1 cellular context compared by ENCODE assay signal in the genomic region with DNA sequence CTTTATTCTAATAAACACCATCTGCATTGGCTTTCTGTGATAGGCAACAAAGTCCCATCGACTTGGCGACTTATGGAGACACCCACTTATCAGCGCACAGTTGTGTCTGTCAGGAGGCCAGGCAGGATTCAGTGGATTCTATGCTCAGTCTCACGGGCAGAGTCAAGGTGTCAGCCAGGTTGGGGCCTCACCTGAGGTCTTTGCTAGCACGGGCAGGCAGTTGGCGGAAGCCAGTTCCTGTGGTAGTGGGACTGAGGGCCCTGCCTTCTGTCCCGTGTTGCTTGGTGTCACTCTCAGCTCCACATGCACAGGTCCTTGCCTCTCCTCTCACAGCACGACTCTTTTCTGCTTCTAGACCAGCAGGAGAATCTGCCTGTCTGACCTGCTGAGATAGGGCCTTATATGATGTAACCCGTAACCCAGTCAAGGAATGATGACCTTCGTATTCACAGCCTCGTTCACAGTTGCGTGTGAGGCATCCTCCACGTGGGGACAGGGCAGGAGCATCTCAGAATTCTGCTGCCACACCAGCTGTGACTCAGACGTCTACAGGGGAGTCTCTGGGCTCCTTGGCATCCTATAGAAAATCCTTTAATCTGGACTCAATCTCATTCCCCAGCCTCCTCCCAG.
TF ChIP-seq lines count a peak whose summit lies in the region.

No MANE protein-coding gene starts in this region.

TF ChIP-seq in K562, 482 proteins besides CTCF, POLR2A, EP300 and RAD21 (continued from another document and continues in another):
- no peak for TF ChIP-seq ZNF280A (IDR thresholded peaks at IDR 0.05; ENCODE audit: low read depth, partially characterized antibody)
- TF ChIP-seq ZNF324 (CRISPR knock-in tag; IDR thresholded peaks at IDR 0.05) = no peak
- TF ChIP-seq DDX20 (tag; IDR thresholded peaks at IDR 0.05; ENCODE audit: low read depth) = no peak
- no peak for TF ChIP-seq ZNF197 (CRISPR knock-in tag; IDR thresholded peaks at IDR 0.05; ENCODE audit: low read depth)
- TF ChIP-seq CXXC5 (CRISPR knock-in tag; IDR thresholded peaks at IDR 0.05) = peak; percentile 51
- TF ChIP-seq ZNF347 (CRISPR knock-in tag; IDR thresholded peaks at IDR 0.05; ENCODE audit: low read depth) = no peak
- TF ChIP-seq MEIS2 (IDR thresholded peaks at IDR 0.05; ENCODE audit: partially characterized antibody) = peak; percentile 13
- TF ChIP-seq NFIC (IDR thresholded peaks at IDR 0.05) = peak; percentile 21; the same call in 1 of the 2 replicates
- no peak for TF ChIP-seq TEAD2 (tag; IDR thresholded peaks at IDR 0.05)
- no peak for TF ChIP-seq FOXJ3 (CRISPR knock-in tag; IDR thresholded peaks at IDR 0.05)
- TF ChIP-seq MTA2 (IDR thresholded peaks at IDR 0.05; ENCODE audit: low read depth) = no peak
- TF ChIP-seq DACH1 (IDR thresholded peaks at IDR 0.05; ENCODE audit: partially characterized antibody) = no peak
- peak in 1 of 2 experiments; percentile 72; a peak in 1 of 4 replicates for TF ChIP-seq RCOR1 (IDR thresholded peaks at IDR 0.05; ENCODE audit: borderline replicate concordance in 1 of 2, low read depth in 2 of 2, low read length in 2 of 2)
- TF ChIP-seq, protein P1, sequence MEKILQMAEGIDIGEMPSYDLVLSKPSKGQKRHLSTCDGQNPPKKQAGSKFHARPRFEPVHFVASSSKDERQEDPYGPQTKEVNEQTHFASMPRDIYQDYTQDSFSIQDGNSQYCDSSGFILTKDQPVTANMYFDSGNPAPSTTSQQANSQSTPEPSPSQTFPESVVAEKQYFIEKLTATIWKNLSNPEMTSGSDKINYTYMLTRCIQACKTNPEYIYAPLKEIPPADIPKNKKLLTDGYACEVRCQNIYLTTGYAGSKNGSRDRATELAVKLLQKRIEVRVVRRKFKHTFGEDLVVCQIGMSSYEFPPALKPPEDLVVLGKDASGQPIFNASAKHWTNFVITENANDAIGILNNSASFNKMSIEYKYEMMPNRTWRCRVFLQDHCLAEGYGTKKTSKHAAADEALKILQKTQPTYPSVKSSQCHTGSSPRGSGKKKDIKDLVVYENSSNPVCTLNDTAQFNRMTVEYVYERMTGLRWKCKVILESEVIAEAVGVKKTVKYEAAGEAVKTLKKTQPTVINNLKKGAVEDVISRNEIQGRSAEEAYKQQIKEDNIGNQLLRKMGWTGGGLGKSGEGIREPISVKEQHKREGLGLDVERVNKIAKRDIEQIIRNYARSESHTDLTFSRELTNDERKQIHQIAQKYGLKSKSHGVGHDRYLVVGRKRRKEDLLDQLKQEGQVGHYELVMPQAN (IDR thresholded peaks at IDR 0.05; ENCODE audit: borderline replicate concordance) = peak; percentile 20; the same call in 1 of the 2 replicates
- TF ChIP-seq FOXK2 (conservative IDR thresholded peaks at IDR 0.05 in 1 of 2, IDR thresholded peaks at IDR 0.05 in 1 of 2; ENCODE audit: low read depth in 2 of 2) = no peak
- TF ChIP-seq CBFA2T3 (IDR thresholded peaks at IDR 0.05) = peak; percentile 76
- TF ChIP-seq NFYB (IDR thresholded peaks at IDR 0.05; ENCODE audit: extremely low read depth, insufficient read length) = no peak
- TF ChIP-seq NCOA6 (IDR thresholded peaks at IDR 0.05) = no peak
- TF ChIP-seq NFE2 (IDR thresholded peaks at IDR 0.05; ENCODE audit: low read depth) = no peak
- no peak for TF ChIP-seq STAT6 (CRISPR knock-in tag; IDR thresholded peaks at IDR 0.05)
- TF ChIP-seq MYC (IDR thresholded peaks at IDR 0.05; ENCODE audit: low read depth, low read length) = peak; percentile 76
- TF ChIP-seq MYC (CRISPR knock-in tag; IDR thresholded peaks at IDR 0.05; ENCODE audit: borderline replicate concordance, low read depth) = no peak
- TF ChIP-seq NUFIP1 (IDR thresholded peaks at IDR 0.05; ENCODE audit: partially characterized antibody) = no peak
- 0 out of 2 replicates have a peak, but pooled peaks have one; percentile 38 for TF ChIP-seq POLR2AphosphoS5 (IDR thresholded peaks at IDR 0.05; ENCODE audit: control insufficient read depth, insufficient read depth, low read depth, low read length)
- TF ChIP-seq ZNF253 (CRISPR knock-in tag; conservative IDR thresholded peaks at IDR 0.05) = no peak
- no peak for TF ChIP-seq SP2 (IDR thresholded peaks at IDR 0.05; ENCODE audit: extremely low read depth, low read depth, low read length, poor library complexity, severe bottlenecking)
- no peak for TF ChIP-seq HMBOX1 (IDR thresholded peaks at IDR 0.05)
- no peak for TF ChIP-seq HSF4 (CRISPR knock-in tag; IDR thresholded peaks at IDR 0.05; ENCODE audit: borderline replicate concordance)
- 0 out of 2 replicates have a peak, but pooled peaks have one; percentile 29 for TF ChIP-seq ZBTB33 (CRISPR knock-in tag; IDR thresholded peaks at IDR 0.05)
- no peak for TF ChIP-seq STAT5B (CRISPR knock-in tag; IDR thresholded peaks at IDR 0.05)
- no peak for TF ChIP-seq YBX1 (IDR thresholded peaks at IDR 0.05)
- peak; percentile 39 for TF ChIP-seq EP400 (IDR thresholded peaks at IDR 0.05)
- TF ChIP-seq ZKSCAN3 (CRISPR knock-in tag; IDR thresholded peaks at IDR 0.05) = no peak
- no peak for TF ChIP-seq SRSF3 (IDR thresholded peaks at IDR 0.05; ENCODE audit: insufficient read depth, low read length)
- TF ChIP-seq DEAF1 (CRISPR knock-in tag; IDR thresholded peaks at IDR 0.05) = no peak
- TF ChIP-seq ZNF586 (CRISPR knock-in tag; conservative IDR thresholded peaks at IDR 0.05) = no peak
- no peak for TF ChIP-seq TSC22D4 (tag; IDR thresholded peaks at IDR 0.05)
- 0 out of 2 replicates have a peak, but pooled peaks have one; percentile 17 for TF ChIP-seq HDAC2 (IDR thresholded peaks at IDR 0.05)
- TF ChIP-seq SOX6 (IDR thresholded peaks at IDR 0.05) = peak; percentile 13; the same call in 1 of the 2 replicates
- no peak for TF ChIP-seq NR2C2 (CRISPR knock-in tag; IDR thresholded peaks at IDR 0.05)
- TF ChIP-seq NR2C2 (tag; IDR thresholded peaks at IDR 0.05) = 0 out of 2 replicates have a peak, but pooled peaks have one; percentile 34
- no peak for TF ChIP-seq HOXB6 (CRISPR knock-in tag; IDR thresholded peaks at IDR 0.05; ENCODE audit: borderline replicate concordance)
- TF ChIP-seq L3MBTL2 (IDR thresholded peaks at IDR 0.05) = peak; percentile 75; the same call in 1 of the 2 replicates
- TF ChIP-seq GABPB2 (CRISPR knock-in tag; conservative IDR thresholded peaks at IDR 0.05) = no peak
- no peak for TF ChIP-seq FOSL1 (tag; conservative IDR thresholded peaks at IDR 0.05)
- peak; percentile 45 for TF ChIP-seq CBFA2T2 (conservative IDR thresholded peaks at IDR 0.05)
- TF ChIP-seq XRCC5 (IDR thresholded peaks at IDR 0.05; ENCODE audit: low read depth, low read length) = no peak
- TF ChIP-seq, protein P2, sequence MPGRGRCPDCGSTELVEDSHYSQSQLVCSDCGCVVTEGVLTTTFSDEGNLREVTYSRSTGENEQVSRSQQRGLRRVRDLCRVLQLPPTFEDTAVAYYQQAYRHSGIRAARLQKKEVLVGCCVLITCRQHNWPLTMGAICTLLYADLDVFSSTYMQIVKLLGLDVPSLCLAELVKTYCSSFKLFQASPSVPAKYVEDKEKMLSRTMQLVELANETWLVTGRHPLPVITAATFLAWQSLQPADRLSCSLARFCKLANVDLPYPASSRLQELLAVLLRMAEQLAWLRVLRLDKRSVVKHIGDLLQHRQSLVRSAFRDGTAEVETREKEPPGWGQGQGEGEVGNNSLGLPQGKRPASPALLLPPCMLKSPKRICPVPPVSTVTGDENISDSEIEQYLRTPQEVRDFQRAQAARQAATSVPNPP (IDR thresholded peaks at IDR 0.05; ENCODE audit: borderline replicate concordance, insufficient read depth, insufficient read length) = no peak
- TF ChIP-seq ZC3H4 (CRISPR knock-in tag; IDR thresholded peaks at IDR 0.05; ENCODE audit: borderline replicate concordance) = no peak
- TF ChIP-seq, protein P3, sequence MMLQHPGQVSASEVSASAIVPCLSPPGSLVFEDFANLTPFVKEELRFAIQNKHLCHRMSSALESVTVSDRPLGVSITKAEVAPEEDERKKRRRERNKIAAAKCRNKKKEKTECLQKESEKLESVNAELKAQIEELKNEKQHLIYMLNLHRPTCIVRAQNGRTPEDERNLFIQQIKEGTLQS (IDR thresholded peaks at IDR 0.05) = peak; percentile 84
- TF ChIP-seq, protein P3 (CRISPR knock-in tag; conservative IDR thresholded peaks at IDR 0.05) = no peak
- TF ChIP-seq PKNOX1 (IDR thresholded peaks at IDR 0.05) = peak; percentile 59
- TF ChIP-seq NBN (IDR thresholded peaks at IDR 0.05; ENCODE audit: low read depth) = no peak
- no peak for TF ChIP-seq RFX1 (IDR thresholded peaks at IDR 0.05)
- peak; percentile 52; the same call in 1 of the 2 replicates for TF ChIP-seq ATF7 (IDR thresholded peaks at IDR 0.05)
- no peak for TF ChIP-seq ZNF263 (CRISPR knock-in tag; IDR thresholded peaks at IDR 0.05; ENCODE audit: borderline replicate concordance)
- no peak for TF ChIP-seq ARID2 (IDR thresholded peaks at IDR 0.05)
- no peak for TF ChIP-seq ZNF699 (CRISPR knock-in tag; IDR thresholded peaks at IDR 0.05; ENCODE audit: insufficient replicate concordance)
- TF ChIP-seq NFATC3 (IDR thresholded peaks at IDR 0.05) = no peak
- TF ChIP-seq ZFP1 (CRISPR knock-in tag; IDR thresholded peaks at IDR 0.05) = no peak
- no peak for TF ChIP-seq ZNF184 (CRISPR knock-in tag; IDR thresholded peaks at IDR 0.05)
